ENCODE assay signal across 8 cellular contexts in genomic region chr3:22887664-22888291, GRCh38.
DNase-seq lines count a peak whose midpoint lies in the region; ATAC-seq and TF ChIP-seq lines count a peak whose summit lies in the region.

No MANE protein-coding gene starts in this region.

- CTCF ChIA-PET in SK-N-SH (lab: Yijun Ruan, JAX), result interaction anchor here (0.6 to 4.0 kb wide), 25 partner anchors 9 to 722 kb away, joined by 3 to 33 read pairs (median 3); no protein-coding TSS in a partner anchor

- H2AFZ ChIP-seq in SK-N-SH (ENCODE audit: low read depth), result no peak overlapping the region

- no peaks in the 10 kb centered on the region for H3K79me2 ChIP-seq in SK-N-SH (ENCODE audit: insufficient read depth)

- H3K27me3 ChIP-seq in GM06990 (replicated peaks; ENCODE audit: control insufficient read depth, insufficient read depth, low read length) (no peaks in the 10 kb centered on the region), SK-N-SH (ENCODE audit: insufficient read depth) (no peaks in the 10 kb centered on the region), MG63 (no peaks in the 10 kb centered on the region)

- no peak overlapping the region for H3K4me2 ChIP-seq in SK-N-SH

- no peaks in the 10 kb centered on the region for H3K9me2 ChIP-seq in SK-N-SH

- no peaks in the 10 kb centered on the region for H3K9me3 ChIP-seq in SK-N-SH
- no peaks in the 10 kb centered on the region for H3K9me3 ChIP-seq in MG63

- no peak overlapping the region for H3K27ac ChIP-seq in SK-N-SH (ENCODE audit: low read depth in 2 of 2, low read length in 1 of 2)

- H3K36me3 ChIP-seq in GM06990 (ENCODE audit: control insufficient read depth, insufficient read depth, low read length) (no peaks in the 10 kb centered on the region), SK-N-SH (replicated peaks in 1 of 2; ENCODE audit: control insufficient read depth in 1 of 2, insufficient read depth in 2 of 2, low read length in 1 of 2) (no peaks in the 10 kb centered on the region), MG63 (no peaks in the 10 kb centered on the region)

- H4K20me1 ChIP-seq in SK-N-SH (ENCODE audit: insufficient read depth), result no peaks in the 10 kb centered on the region

- no peak overlapping the region for H3K4me3 ChIP-seq in GM06990 (replicated peaks; ENCODE audit: low read depth, low read length)
- H3K4me3 ChIP-seq in SK-N-SH (ENCODE audit: low read depth in 2 of 2, low read length in 1 of 2), result no peak overlapping the region
- H3K4me3 ChIP-seq in MG63, result no peak overlapping the region

- TF ChIP-seq CTCF in GM06990 (IDR thresholded peaks at IDR 0.05; ENCODE audit: insufficient read depth, low read length, poor library complexity, severe bottlenecking) (peak; percentile 70), SK-N-SH (IDR thresholded peaks at IDR 0.05) (peak; percentile 69)

- TF ChIP-seq EP300 in SK-N-SH (IDR thresholded peaks at IDR 0.05; ENCODE audit: borderline replicate concordance in 1 of 2, low read depth in 1 of 2, low read length in 1 of 2), result no peak

- no peak overlapping the region for H3K9ac ChIP-seq in SK-N-SH

- WGBS in SK-N-SH (ENCODE audit: low lambda C conversion rate), result 19% methylated on average over 2 of the region's 2 CpGs

- H3F3A ChIP-seq in SK-N-SH (replicated peaks; ENCODE audit: insufficient read depth), result no peaks in the 10 kb centered on the region

- no peak for DNase-seq in GM06990 (ENCODE audit: extremely low read depth, insufficient read length)
- DNase-seq in SK-N-SH, result no peak
- peak; percentile 11 for DNase-seq in iPS DF 4.7 (ENCODE audit: extremely low read depth, low spot score)
- no peak for DNase-seq in MG63
- no peak for DNase-seq in AG08396 (ENCODE audit: low spot score)
- DNase-seq in NCI-H1694 (lab: John Stamatoyannopoulos, UW), result no peak

- POLR2A ChIA-PET in SK-N-SH (lab: Yijun Ruan, JAX), result no interaction called here

- peak; percentile 62 for ATAC-seq in HG02938 (IDR thresholded peaks at IDR 0.05; ENCODE audit: unreplicated experiment)
- no peak for ATAC-seq in HG03097 (IDR thresholded peaks at IDR 0.05; ENCODE audit: low FRiP score, unreplicated experiment)

- no peaks in the 10 kb centered on the region for H3K4me1 ChIP-seq in SK-N-SH (ENCODE audit: control insufficient read depth in 1 of 2, insufficient read depth in 2 of 2, low read depth in 1 of 2, low read length in 1 of 2)

- peak; percentile 71 for TF ChIP-seq RAD21 in SK-N-SH (IDR thresholded peaks at IDR 0.05; ENCODE audit: low read length)

TF ChIP-seq in SK-N-SH, 30 proteins besides CTCF, POLR2A, EP300 and RAD21:
- TF ChIP-seq SMC3 (IDR thresholded peaks at IDR 0.05; ENCODE audit: low read depth, low read length) (peak; percentile 66), PBX3 (IDR thresholded peaks at IDR 0.05) (no peak)
TF ChIP-seq in SK-N-SH: peak in this region for 1.
